In genomic region chr11:66318576-66318970, GRCh38 we compare ENCODE assay signal across 10 cellular contexts. TPM values are rescaled to one million over a fixed set of nuclear protein-coding genes. Genes with fewer than 3 reads are reported as not detected.
DNase-seq lines count a peak whose midpoint lies in the region; ATAC-seq and TF ChIP-seq lines count a peak whose summit lies in the region.
"Had no signal": no experiment of that assay in that cellular context is flagged by ENCODE, and none has a peak within 500 bp of the region (broad histone marks: within the 10 kb centered on the region; RNA-seq: fewer than 3 reads in every experiment).

No MANE protein-coding gene starts in this region.

- no peak for ATAC-seq in central memory CD8-positive, alpha-beta T cell (replicated peaks; ENCODE audit: extremely low read depth, poor library complexity, severe bottlenecking)
- no peak for ATAC-seq in natural killer cell treated with Interleukin-12 subunit alpha and Interleukin-12 subunit beta and Interleukin-15 and Interleukin-18, amount 100 ng/mL, for 72 hours
- ATAC-seq in GM21528 (IDR thresholded peaks at IDR 0.05; ENCODE audit: low FRiP score, unreplicated experiment) (no peak), GM18517 (IDR thresholded peaks at IDR 0.05; ENCODE audit: unreplicated experiment) (no peak)

- peak overlapping the region; percentile 66 for H2AFZ ChIP-seq in ACC112 (ENCODE audit: low read length, unreplicated experiment)

- H3K9me3 ChIP-seq in HUES64 (ENCODE audit: insufficient read depth, low read depth, low read length) = no peaks in the 10 kb centered on the region

- H3K4me1 ChIP-seq in ACC112 (ENCODE audit: control insufficient read depth, insufficient read depth, low read length, unreplicated experiment) (peaks cover 51% of the 10 kb centered on the region), HUES64 (ENCODE audit: insufficient read depth, low read length) (peaks cover 21% of the 10 kb centered on the region)

- 82% methylated on average over 4 of the region's 4 CpGs for WGBS in HUES64

- H3K36me3 ChIP-seq in ACC112 (ENCODE audit: insufficient read depth, low read length) (no peaks in the 10 kb centered on the region), HUES64 (ENCODE audit: insufficient read depth, low read length) (no peaks in the 10 kb centered on the region)

- peak overlapping the region; percentile 85 for H3K27ac Mint-ChIP-seq in central memory CD8-positive, alpha-beta T cell (ENCODE audit: low read depth)
- H3K27ac Mint-ChIP-seq in natural killer cell treated with Interleukin-12 subunit alpha and Interleukin-12 subunit beta and Interleukin-15 and Interleukin-18, amount 100 ng/mL, for 72 hours = peak overlapping the region in 1 of 2 donors; percentile 50

- H3K79me2 ChIP-seq in ACC112 (ENCODE audit: control insufficient read depth, insufficient read depth, low read length, unreplicated experiment) = peaks cover 33% of the 10 kb centered on the region

- H3K27me3 ChIP-seq in ACC112 (ENCODE audit: insufficient read depth, low read length) (no peaks in the 10 kb centered on the region), HUES64 (ENCODE audit: insufficient read depth, low read length) (no peaks in the 10 kb centered on the region)

- H3K27me3 Mint-ChIP-seq in central memory CD8-positive, alpha-beta T cell = no peaks in the 10 kb centered on the region
- H3K27me3 Mint-ChIP-seq in natural killer cell treated with Interleukin-12 subunit alpha and Interleukin-12 subunit beta and Interleukin-15 and Interleukin-18, amount 100 ng/mL, for 72 hours = peaks cover 28 to 29% of the 10 kb centered on the region in 2 donors

- H3K4me3 Mint-ChIP-seq in central memory CD8-positive, alpha-beta T cell = peak overlapping the region; percentile 61
- peak overlapping the region; percentile 25 for H3K4me3 Mint-ChIP-seq in natural killer cell treated with Interleukin-12 subunit alpha and Interleukin-12 subunit beta and Interleukin-15 and Interleukin-18, amount 100 ng/mL, for 72 hours

- no peak for TF ChIP-seq POLR2A in erythroblast (IDR thresholded peaks at IDR 0.05; ENCODE audit: low read length)

- H3K4me1 Mint-ChIP-seq in central memory CD8-positive, alpha-beta T cell = peaks cover 37% of the 10 kb centered on the region
- peaks cover 20 to 25% of the 10 kb centered on the region in 2 donors for H3K4me1 Mint-ChIP-seq in natural killer cell treated with Interleukin-12 subunit alpha and Interleukin-12 subunit beta and Interleukin-15 and Interleukin-18, amount 100 ng/mL, for 72 hours (ENCODE audit: low read depth in 2 of 2)

- peaks cover 12% of the 10 kb centered on the region for H3K36me3 Mint-ChIP-seq in central memory CD8-positive, alpha-beta T cell (ENCODE audit: insufficient read depth)
- no peaks in the 10 kb centered on the region for H3K36me3 Mint-ChIP-seq in natural killer cell treated with Interleukin-12 subunit alpha and Interleukin-12 subunit beta and Interleukin-15 and Interleukin-18, amount 100 ng/mL, for 72 hours

- peak overlapping the region; percentile 97 for H3K27ac ChIP-seq in ACC112 (ENCODE audit: low read depth, low read length)
- peak overlapping the region; percentile 73; the same call in 1 of the 2 replicates for H3K27ac ChIP-seq in HUES64 (ENCODE audit: low read depth, low read length)

- no peak overlapping the region for H3K4me3 ChIP-seq in ACC112 (ENCODE audit: low read depth, low read length)
- H3K4me3 ChIP-seq in HUES64 (ENCODE audit: low read length) = no peak overlapping the region

- H3K9me3 Mint-ChIP-seq in central memory CD8-positive, alpha-beta T cell = no peaks in the 10 kb centered on the region
- no peaks in the 10 kb centered on the region for H3K9me3 Mint-ChIP-seq in natural killer cell treated with Interleukin-12 subunit alpha and Interleukin-12 subunit beta and Interleukin-15 and Interleukin-18, amount 100 ng/mL, for 72 hours

- H3K9ac ChIP-seq in HUES64 (ENCODE audit: low read depth, low read length) = peak overlapping the region; percentile 5; the same call in 1 of the 2 replicates

- no peak for DNase-seq in central memory CD8-positive, alpha-beta T cell (ENCODE audit: low spot score in 2 of 2)
- no peak for DNase-seq in natural killer cell treated with Interleukin-12 subunit alpha and Interleukin-12 subunit beta and Interleukin-15 and Interleukin-18, amount 100 ng/mL, for 72 hours (ENCODE audit: low spot score)
- DNase-seq in NCI-H748 treated with DMSO at 0.1 percent for 48 hours (lab: John Stamatoyannopoulos, UW) = no peak
- no peak for DNase-seq in erythroblast (lab: John Stamatoyannopoulos, UW)
- DNase-seq: NCI-H2107 had no signal

RNA-seq across cellular contexts. Expression of gene CD248, which starts 1.7 kb away (rescaled TPM):
- polyA plus RNA-seq in HUES64 (2013, experiment 1 of 2) = 2.0 TPM
- polyA plus RNA-seq in HUES64 (2013, experiment 2 of 2) = 2.9 TPM
- under 1 TPM; 0.10 to 0.59 TPM for total RNA-seq in natural killer cell treated with Interleukin-12 subunit alpha and Interleukin-12 subunit beta and Interleukin-15 and Interleukin-18, amount 100 ng/mL, for 72 hours

RNA-seq across cellular contexts. Expression of gene RIN1, which starts 17.7 kb away (rescaled TPM):
- 2.5 TPM for polyA plus RNA-seq in HUES64 (2013, experiment 1 of 2)
- polyA plus RNA-seq in HUES64 (2013, experiment 2 of 2) = 3.3 TPM
- 1 to 10 TPM in 1 of 2 donors, under 1 TPM in 1; 0.43 to 2.1 TPM for total RNA-seq in natural killer cell treated with Interleukin-12 subunit alpha and Interleukin-12 subunit beta and Interleukin-15 and Interleukin-18, amount 100 ng/mL, for 72 hours

RNA-seq across cellular contexts. Expression of gene BRMS1, which starts 26.3 kb away (rescaled TPM):
- 39.2 TPM for polyA plus RNA-seq in HUES64 (2013, experiment 1 of 2)
- 33.9 TPM for polyA plus RNA-seq in HUES64 (2013, experiment 2 of 2)
- total RNA-seq in natural killer cell treated with Interleukin-12 subunit alpha and Interleukin-12 subunit beta and Interleukin-15 and Interleukin-18, amount 100 ng/mL, for 72 hours = 10 to 100 TPM; 53.2 to 64.5 TPM

RNA-seq across cellular contexts. Expression of gene TMEM151A, which starts 26.9 kb away (rescaled TPM):
- polyA plus RNA-seq in HUES64 (2013, experiment 1 of 2) = 0.80 TPM
- 0.51 TPM for polyA plus RNA-seq in HUES64 (2013, experiment 2 of 2)
- not detected for total RNA-seq in natural killer cell treated with Interleukin-12 subunit alpha and Interleukin-12 subunit beta and Interleukin-15 and Interleukin-18, amount 100 ng/mL, for 72 hours
- total RNA-seq: dermis microvascular lymphatic vessel endothelial cell had no signal

RNA-seq across cellular contexts. Expression of gene B4GAT1, which starts 28.9 kb away (rescaled TPM):
- polyA plus RNA-seq in HUES64 (2013, experiment 1 of 2) = 20.8 TPM
- polyA plus RNA-seq in HUES64 (2013, experiment 2 of 2) = 24.3 TPM
- 1 to 10 TPM; 3.5 to 5.4 TPM for total RNA-seq in natural killer cell treated with Interleukin-12 subunit alpha and Interleukin-12 subunit beta and Interleukin-15 and Interleukin-18, amount 100 ng/mL, for 72 hours
